8 cellular contexts compared by ENCODE assay signal in the genomic region with DNA sequence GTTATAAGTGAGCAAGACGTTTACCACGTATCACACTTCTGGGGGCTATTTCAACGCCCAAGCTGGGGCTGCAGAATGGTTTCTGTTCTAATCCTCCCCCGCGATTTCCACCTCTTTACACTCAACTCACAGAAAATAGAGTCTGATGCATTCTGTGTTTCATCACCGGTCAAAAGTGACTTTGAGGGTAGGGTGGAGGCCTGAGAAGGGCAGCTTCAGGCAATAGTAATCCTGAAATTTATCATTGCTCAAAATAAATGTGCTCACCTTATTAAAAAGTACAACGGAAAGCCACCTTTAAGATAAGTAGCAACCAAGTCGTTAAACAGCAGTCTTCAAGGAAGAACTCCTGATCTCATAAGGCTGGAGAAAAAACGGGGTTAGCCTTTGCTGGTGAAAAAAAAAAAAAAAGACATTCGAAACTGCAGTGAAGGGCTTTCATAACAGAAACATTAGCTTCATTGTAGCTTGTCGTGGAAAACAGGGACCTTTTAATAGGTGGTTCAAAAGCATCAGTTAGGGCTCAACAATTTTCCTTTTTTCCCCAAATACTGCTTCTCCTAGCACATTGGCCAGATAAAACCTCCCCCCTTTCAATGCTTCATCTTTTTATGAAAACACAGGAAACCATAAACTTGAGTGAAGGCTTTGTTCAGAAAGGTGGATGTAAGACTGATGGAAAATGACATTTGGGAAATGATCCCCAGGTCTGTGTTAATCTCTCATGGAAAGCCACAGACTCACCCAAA.
A peak's percentile ranks its signal among the peaks of the same experiment; 100 is the strongest.
DNase-seq lines count a peak whose midpoint lies in the region; ATAC-seq and TF ChIP-seq lines count a peak whose summit lies in the region.

No MANE protein-coding gene starts in this region.

- H3K79me2 ChIP-seq in SK-N-SH (ENCODE audit: insufficient read depth) (peaks cover 56% of the 10 kb centered on the region), PC-9 (ENCODE audit: low read depth) (peaks cover 41% of the 10 kb centered on the region), mammary epithelial cell (ENCODE audit: insufficient read depth, low read length) (peaks cover 63% of the 10 kb centered on the region)

- H3K4me3 ChIP-seq in SK-N-SH (ENCODE audit: low read depth in 2 of 2, low read length in 1 of 2) (peak overlapping the region; percentile 80 to 88), PC-9 (peak overlapping the region; percentile 71), mammary epithelial cell (replicated peaks in 1 of 3; ENCODE audit: insufficient read depth in 1 of 3, low read depth in 2 of 3, low read length in 3 of 3) (peak overlapping the region; percentile 55 to 63 (median 61)), mesodermal cell (ENCODE audit: extremely low read depth, insufficient read depth, low read length, poor library complexity, severe bottlenecking) (peak overlapping the region; percentile 56), suprapubic skin (peak overlapping the region; percentile 88)

- POLR2A ChIA-PET in SK-N-SH (lab: Yijun Ruan, JAX) (interaction anchor here (1.2 to 1.4 kb wide), 2 partner anchors 10 to 34 kb away, joined by 3 read pairs; no protein-coding TSS in a partner anchor), PC-9 (lab: Charles Lee; ENCODE audit: unreplicated experiment) (interaction anchor here (0.7 kb wide), 1 partner anchor 29 kb away, joined by 6 read pairs; no protein-coding TSS in a partner anchor)

- H3K27me3 ChIP-seq in SK-N-SH (ENCODE audit: insufficient read depth) (no peaks in the 10 kb centered on the region), PC-9 (ENCODE audit: insufficient read depth, low read depth) (no peaks in the 10 kb centered on the region), mammary epithelial cell (ENCODE audit: insufficient read depth, low read length) (no peaks in the 10 kb centered on the region), suprapubic skin (no peaks in the 10 kb centered on the region)

- intact Hi-C loops in PC-9 (cut with micrococcal nuclease; ENCODE audit: unreplicated experiment): loop anchor here (2.0 to 5.0 kb wide), 2 partner anchors 37 to 46 kb away; no protein-coding TSS in a partner anchor
- intact Hi-C loops in mammary epithelial cell (cut with micrococcal nuclease): loop anchor here (2.0 to 5.0 kb wide), 4 partner anchors 15 to 63 kb away; partner anchors contain the start of gene PTGR2

- H3K4me1 ChIP-seq in SK-N-SH (ENCODE audit: control insufficient read depth in 1 of 2, insufficient read depth in 2 of 2, low read depth in 1 of 2, low read length in 1 of 2) (peaks cover 20 to 28% of the 10 kb centered on the region in 2 experiments), PC-9 (replicated peaks; ENCODE audit: insufficient read depth) (peaks cover 38% of the 10 kb centered on the region), mammary epithelial cell (ENCODE audit: insufficient read depth, low read length) (peaks cover 65% of the 10 kb centered on the region), mesodermal cell (ENCODE audit: control insufficient read depth, insufficient read depth, low read length, poor library complexity, severe bottlenecking) (peaks cover 41% of the 10 kb centered on the region), suprapubic skin (peaks cover 72% of the 10 kb centered on the region)

- 48% methylated on average over 11 of the region's 11 CpGs for WGBS in SK-N-SH (ENCODE audit: low lambda C conversion rate)
- 8% methylated on average over 11 of the region's 11 CpGs for WGBS in mammary epithelial cell (ENCODE audit: low coverage, missing lambda C conversion rate)
- 23 to 36% methylated on average over 6 of the region's 11 CpGs for WGBS in mesodermal cell (ENCODE audit: insufficient coverage in 2 of 2), 2 experiments
- WGBS in suprapubic skin: 2% methylated on average over 11 of the region's 11 CpGs

- H3K27ac ChIP-seq in SK-N-SH (ENCODE audit: low read depth in 2 of 2, low read length in 1 of 2): peak overlapping the region; percentile 72 to 87
- peak overlapping the region; percentile 59 for H3K27ac ChIP-seq in PC-9
- H3K27ac ChIP-seq in mammary epithelial cell (ENCODE audit: insufficient read depth, low read depth, low read length): peak overlapping the region; percentile 95
- peak overlapping the region; percentile 97 for H3K27ac ChIP-seq in mesodermal cell (ENCODE audit: low read depth, low read length, severe bottlenecking)
- peak overlapping the region; percentile 99 for H3K27ac ChIP-seq in suprapubic skin

- H3K9me2 ChIP-seq in SK-N-SH: no peaks in the 10 kb centered on the region
- no peaks in the 10 kb centered on the region for H3K9me2 ChIP-seq in PC-9 (ENCODE audit: insufficient read depth)

- H3K4me2 ChIP-seq in SK-N-SH (peak overlapping the region; percentile 79), PC-9 (peak overlapping the region; percentile 98), mammary epithelial cell (ENCODE audit: insufficient read depth, low read depth, low read length) (peak overlapping the region; percentile 99)

- no peak for DNase-seq in SK-N-SH
- DNase-seq in PC-9: no peak
- DNase-seq in mammary epithelial cell: peak; percentile 56
- DNase-seq in suprapubic skin (ENCODE audit: low spot score in 2 of 2): no peak

- ATAC-seq in SK-N-SH treated with all-trans-retinoic acid at 6 μM for 48 hours: no peak
- ATAC-seq in HG03159 (IDR thresholded peaks at IDR 0.05; ENCODE audit: unreplicated experiment): no peak
- ATAC-seq in HG03571 (IDR thresholded peaks at IDR 0.05; ENCODE audit: unreplicated experiment): no peak

- no peak for TF ChIP-seq EP300 in SK-N-SH (IDR thresholded peaks at IDR 0.05; ENCODE audit: borderline replicate concordance in 1 of 2, low read depth in 1 of 2, low read length in 1 of 2)
- TF ChIP-seq EP300 in suprapubic skin (IDR thresholded peaks at IDR 0.05): no peak

- dilution Hi-C loops in mammary epithelial cell (cut with HindIII; ENCODE audit: low sequenced_read_pairs): no loop called here

- CTCF ChIA-PET in SK-N-SH (lab: Yijun Ruan, JAX) (interaction anchor here (0.8 to 3.6 kb wide), 6 partner anchors 10 to 64 kb away, joined by 3 to 24 read pairs (median 3); partner anchors contain the start of gene PTGR2), PC-9 (lab: Charles Lee) (interaction anchor here (0.5 to 0.6 kb wide), 2 partner anchors 43 to 211 kb away, joined by 4 to 6 read pairs; no protein-coding TSS in a partner anchor), mammary epithelial cell (lab: Charles Lee; ENCODE audit: low non-redundant PET) (interaction anchor here (0.6 kb wide), 1 partner anchor 28 kb away, joined by 4 read pairs; a partner anchor contains a TSS)

- BruUV-seq in PC-9 (replicated peaks; lab: Mats Ljungman, UMichigan): no TSS peak
- BruUV-seq in mammary epithelial cell (replicated peaks; lab: Mats Ljungman, UMichigan): TSS peak; percentile 30

- no peaks in the 10 kb centered on the region for H3K36me3 ChIP-seq in SK-N-SH (replicated peaks in 1 of 2; ENCODE audit: control insufficient read depth in 1 of 2, insufficient read depth in 2 of 2, low read length in 1 of 2)
- no peaks in the 10 kb centered on the region for H3K36me3 ChIP-seq in PC-9 (ENCODE audit: low read depth)
- H3K36me3 ChIP-seq in mammary epithelial cell (ENCODE audit: insufficient read depth, low read length): no peaks in the 10 kb centered on the region
- no peaks in the 10 kb centered on the region for H3K36me3 ChIP-seq in mesodermal cell (ENCODE audit: control insufficient read depth, insufficient read depth, low read length)
- no peaks in the 10 kb centered on the region for H3K36me3 ChIP-seq in suprapubic skin

- no peak for TF ChIP-seq POLR2A in suprapubic skin (IDR thresholded peaks at IDR 0.05)

- H3F3A ChIP-seq in SK-N-SH (replicated peaks; ENCODE audit: insufficient read depth): peaks cover 15% of the 10 kb centered on the region
- H3F3A ChIP-seq in PC-9 (ENCODE audit: insufficient read depth, low read depth): peaks cover 44% of the 10 kb centered on the region

- TF ChIP-seq CTCF in SK-N-SH (IDR thresholded peaks at IDR 0.05): no peak
- TF ChIP-seq CTCF in PC-9 (conservative IDR thresholded peaks at IDR 0.05): no peak
- TF ChIP-seq CTCF in mammary epithelial cell (conservative IDR thresholded peaks at IDR 0.05 in 1 of 2, IDR thresholded peaks at IDR 0.05 in 1 of 2; ENCODE audit: extremely low read depth in 1 of 2, insufficient read depth in 1 of 2, low read depth in 1 of 2, low read length in 2 of 2): no peak
- no peak for TF ChIP-seq CTCF in suprapubic skin (IDR thresholded peaks at IDR 0.05)

- peak overlapping the region; percentile 92 for H2AFZ ChIP-seq in SK-N-SH (ENCODE audit: low read depth)
- H2AFZ ChIP-seq in PC-9: peak overlapping the region; percentile 93
- peak overlapping the region; percentile 76 for H2AFZ ChIP-seq in mammary epithelial cell (ENCODE audit: low read depth, low read length)

- H3K9me3 ChIP-seq in SK-N-SH (no peaks in the 10 kb centered on the region), PC-9 (ENCODE audit: insufficient read depth, low read depth) (no peaks in the 10 kb centered on the region), mammary epithelial cell (replicated peaks; ENCODE audit: insufficient read depth, low read length) (no peaks in the 10 kb centered on the region), mesodermal cell (ENCODE audit: control insufficient read depth, low read length) (no peaks in the 10 kb centered on the region), suprapubic skin (no peaks in the 10 kb centered on the region)

- in situ Hi-C loops in mammary epithelial cell (cut with MboI; ENCODE audit: low sequenced_read_pairs in 2 of 2): no loop called here

- TF ChIP-seq RAD21 in SK-N-SH (IDR thresholded peaks at IDR 0.05; ENCODE audit: low read length): no peak

- peak overlapping the region; percentile 90 for H3K9ac ChIP-seq in SK-N-SH
- peak overlapping the region; percentile 94 for H3K9ac ChIP-seq in mammary epithelial cell (ENCODE audit: insufficient read depth, low read length)

- peaks cover 3% of the 10 kb centered on the region; the same call in 1 of the 2 replicates for H4K20me1 ChIP-seq in SK-N-SH (ENCODE audit: insufficient read depth)
- H4K20me1 ChIP-seq in PC-9 (ENCODE audit: insufficient read depth): no peaks in the 10 kb centered on the region
- no peaks in the 10 kb centered on the region for H4K20me1 ChIP-seq in mammary epithelial cell (ENCODE audit: insufficient read depth, low read length)

TF ChIP-seq in SK-N-SH, 30 proteins besides CTCF, POLR2A, EP300 and RAD21:
- no peak for TF ChIP-seq MEF2A (IDR thresholded peaks at IDR 0.05; ENCODE audit: borderline replicate concordance, low read depth)

TF ChIP-seq in SK-N-SH treated with all-trans-retinoic acid at 6 μM for 48 hours, 23 proteins besides CTCF, POLR2A, EP300 and RAD21 (continues in another document):
- TF ChIP-seq RARB (CRISPR knock-in tag; IDR thresholded peaks at IDR 0.05) (no peak), ZFP30 (CRISPR knock-in tag; IDR thresholded peaks at IDR 0.05) (no peak)
